ENCODE assay signal across 7 cellular contexts in genomic region chr7:91164948-91165845, GRCh38.
A peak's percentile ranks its signal among the peaks of the same experiment; 100 is the strongest.
DNase-seq lines count a peak whose midpoint lies in the region; ATAC-seq and TF ChIP-seq lines count a peak whose summit lies in the region.

No MANE protein-coding gene starts in this region.

- peak; percentile 76 for DNase-seq in non-pigmented ciliary epithelial cell (ENCODE audit: low read depth)
- DNase-seq in prostate gland (ENCODE audit: low spot score), result no peak
- DNase-seq in glutamatergic neuron, result no peak
- DNase-seq in T-helper 1 cell, result no peak

- 76% methylated on average over 9 of the region's 9 CpGs for WGBS in prostate gland

- TF ChIP-seq CTCF in prostate gland (IDR thresholded peaks at IDR 0.05) (no peak), glutamatergic neuron (IDR thresholded peaks at IDR 0.05; ENCODE audit: partially characterized antibody, unreplicated experiment) (no peak)

- H3K4me1 ChIP-seq in prostate gland (replicated peaks), result no peaks in the 10 kb centered on the region

- H3K4me1 Mint-ChIP-seq in glutamatergic neuron (ENCODE audit: low read depth, unreplicated experiment), result peaks cover 25% of the 10 kb centered on the region

- no peak overlapping the region for H3K27ac ChIP-seq in prostate gland

- H3K36me3 ChIP-seq in prostate gland, result no peaks in the 10 kb centered on the region

- H3K27me3 Mint-ChIP-seq in glutamatergic neuron (ENCODE audit: unreplicated experiment), result peaks cover 2% of the 10 kb centered on the region

- no peaks in the 10 kb centered on the region for H3K27me3 ChIP-seq in prostate gland (replicated peaks; ENCODE audit: insufficient read depth)

- no peaks in the 10 kb centered on the region for H3K9me3 ChIP-seq in prostate gland

- H3K4me3 Mint-ChIP-seq in glutamatergic neuron (ENCODE audit: unreplicated experiment), result no peak overlapping the region

- no peaks in the 10 kb centered on the region for H3K36me3 Mint-ChIP-seq in glutamatergic neuron (ENCODE audit: unreplicated experiment)

- no peak for TF ChIP-seq POLR2A in prostate gland (IDR thresholded peaks at IDR 0.05)

- peaks cover 7% of the 10 kb centered on the region for H3K9me3 Mint-ChIP-seq in glutamatergic neuron (ENCODE audit: unreplicated experiment)

- no peak overlapping the region for H3K27ac Mint-ChIP-seq in glutamatergic neuron (ENCODE audit: unreplicated experiment)

- ATAC-seq in GM19043 (IDR thresholded peaks at IDR 0.05; ENCODE audit: low read depth, unreplicated experiment) (peak; percentile 95), HG03039 (IDR thresholded peaks at IDR 0.05; ENCODE audit: unreplicated experiment) (peak; percentile 62), SK-N-SH treated with all-trans-retinoic acid at 6 μM for 48 hours (peak; percentile 91)

- intact Hi-C loops in prostate gland (cut with DNase I), result no loop called here

- H3K4me3 ChIP-seq in prostate gland, result no peak overlapping the region

TF ChIP-seq in SK-N-SH treated with all-trans-retinoic acid at 6 μM for 48 hours, 23 proteins besides CTCF, POLR2A, EP300 and RAD21:
- peak; percentile 28; the same call in 1 of the 2 replicates for TF ChIP-seq ISL1 (CRISPR knock-in tag; IDR thresholded peaks at IDR 0.05)
- TF ChIP-seq PPARA (CRISPR knock-in tag; IDR thresholded peaks at IDR 0.05; ENCODE audit: borderline replicate concordance), result no peak
